Comparison of ENCODE assay signal across 30 cellular contexts in genomic region chr11:1618231-1618630, GRCh38. TPM values are rescaled to one million over a fixed set of nuclear protein-coding genes. Genes with fewer than 3 reads are reported as not detected.
"Had no signal": no experiment of that assay in that cellular context is flagged by ENCODE, and none has a peak within 500 bp of the region (broad histone marks: within the 10 kb centered on the region; RNA-seq: fewer than 3 reads in every experiment).

No MANE protein-coding gene starts in this region.

- H3K27me3 ChIP-seq: pancreas, right lobe of liver, testis had no signal

- DNase-seq: cortex of kidney; effector memory CD4-positive, alpha-beta T cell; heart left ventricle; hippocampal formation; kidney glomerular epithelial cell; mesendoderm; naive thymus-derived CD4-positive, alpha-beta T cell; nucleus accumbens; pancreas; right lobe of liver; stimulated activated CD4-positive, alpha-beta T cell treated with anti-CD3 and anti-CD28 coated beads, Interleukin-2, amount 100 ng/mL, for 24 hours; stimulated activated CD4-positive, alpha-beta T cell treated with anti-CD3 and anti-CD28 coated beads, Interleukin-4, amount 100 ng/mL, for 4 hours; stimulated activated naive B cell treated with anti-CD40 and anti-IgM and Interleukin-4, amounts not matched to agents 10 μg/mL and 1 μg/mL and 100 μg/mL, for 72 hours; stimulated activated naive CD8-positive, alpha-beta T cell treated with anti-CD3 and anti-CD28 coated beads, Interleukin-15, amount 100 ng/mL, for 72 hours; testis; transverse colon had no signal

- H3K4me3 ChIP-seq: heart left ventricle, pancreas, prostate gland, right lobe of liver, spleen, testis, transverse colon had no signal

- H3K9me3 Mint-ChIP-seq: central memory CD8-positive, alpha-beta T cell; stimulated activated naive B cell treated with anti-CD40 and anti-IgM and Interleukin-4, amounts not matched to agents 10 μg/mL and 1 μg/mL and 100 μg/mL, for 72 hours; stimulated activated naive CD8-positive, alpha-beta T cell treated with anti-CD3 and anti-CD28 coated beads, Interleukin-15, amount 100 ng/mL, for 72 hours had no signal

- H3K4me1 ChIP-seq: heart left ventricle, pancreas, prostate gland, right lobe of liver, spleen, testis, transverse colon had no signal

- H3K9me3 ChIP-seq: heart left ventricle, pancreas, prostate gland, right lobe of liver, spleen, testis, transverse colon had no signal

- FAIRE-seq: endometrium, frontal cortex, pancreas had no signal

- H3K4me3 Mint-ChIP-seq: central memory CD8-positive, alpha-beta T cell; naive thymus-derived CD4-positive, alpha-beta T cell; neural crest cell; stimulated activated naive B cell treated with anti-CD40 and anti-IgM and Interleukin-4, amounts not matched to agents 10 μg/mL and 1 μg/mL and 100 μg/mL, for 72 hours; stimulated activated naive CD8-positive, alpha-beta T cell treated with anti-CD3 and anti-CD28 coated beads, Interleukin-15, amount 100 ng/mL, for 72 hours had no signal

- H3K27ac ChIP-seq: heart left ventricle, pancreas, prostate gland, right lobe of liver, spleen, testis, transverse colon had no signal

- H3K36me3 ChIP-seq: heart left ventricle, pancreas, prostate gland, right lobe of liver, spleen, transverse colon had no signal

- ATAC-seq: esophagus mucosa; heart left ventricle; naive thymus-derived CD4-positive, alpha-beta T cell; pancreas; right lobe of liver; stimulated activated naive B cell treated with anti-CD40 and anti-IgM and Interleukin-4, amounts not matched to agents 10 μg/mL and 1 μg/mL and 100 μg/mL, for 72 hours; stimulated activated naive CD8-positive, alpha-beta T cell treated with anti-CD3 and anti-CD28 coated beads, Interleukin-15, amount 100 ng/mL, for 72 hours had no signal

- H3K27ac Mint-ChIP-seq: naive thymus-derived CD4-positive, alpha-beta T cell; stimulated activated naive B cell treated with anti-CD40 and anti-IgM and Interleukin-4, amounts not matched to agents 10 μg/mL and 1 μg/mL and 100 μg/mL, for 72 hours; stimulated activated naive CD8-positive, alpha-beta T cell treated with anti-CD3 and anti-CD28 coated beads, Interleukin-15, amount 100 ng/mL, for 72 hours had no signal

- H3K36me3 Mint-ChIP-seq: naive thymus-derived CD4-positive, alpha-beta T cell; stimulated activated naive B cell treated with anti-CD40 and anti-IgM and Interleukin-4, amounts not matched to agents 10 μg/mL and 1 μg/mL and 100 μg/mL, for 72 hours had no signal

- H3K4me1 Mint-ChIP-seq: stimulated activated naive B cell treated with anti-CD40 and anti-IgM and Interleukin-4, amounts not matched to agents 10 μg/mL and 1 μg/mL and 100 μg/mL, for 72 hours had no signal

RNA-seq across cellular contexts. Expression of gene KRTAP5-4, which starts 3.7 kb away (rescaled TPM):
- total RNA-seq: esophagus mucosa; frontal cortex; glomerular endothelial cell; heart left ventricle; liver; lung microvascular endothelial cell; naive thymus-derived CD4-positive, alpha-beta T cell; neural crest cell; pancreas; prostate gland; renal cortical epithelial cell; right lobe of liver; skeletal muscle tissue; spleen; subcutaneous adipose tissue; testis; transverse colon; ureter had no signal
- polyA plus RNA-seq: heart left ventricle; liver; naive thymus-derived CD4-positive, alpha-beta T cell; pancreas; spleen had no signal

RNA-seq across cellular contexts. Expression of gene KRTAP5-3, which starts 10.0 kb away (rescaled TPM):
- total RNA-seq: esophagus mucosa; frontal cortex; glomerular endothelial cell; heart left ventricle; liver; lung microvascular endothelial cell; naive thymus-derived CD4-positive, alpha-beta T cell; neural crest cell; pancreas; prostate gland; renal cortical epithelial cell; right lobe of liver; skeletal muscle tissue; spleen; subcutaneous adipose tissue; testis; transverse colon; ureter had no signal
- polyA plus RNA-seq: heart left ventricle; liver; naive thymus-derived CD4-positive, alpha-beta T cell; pancreas; spleen had no signal

RNA-seq across cellular contexts. Expression of gene KRTAP5-5, which starts 11.3 kb away (rescaled TPM):
- total RNA-seq: esophagus mucosa; frontal cortex; glomerular endothelial cell; heart left ventricle; liver; lung microvascular endothelial cell; naive thymus-derived CD4-positive, alpha-beta T cell; neural crest cell; pancreas; prostate gland; renal cortical epithelial cell; right lobe of liver; skeletal muscle tissue; spleen; subcutaneous adipose tissue; testis; transverse colon; ureter had no signal
- polyA plus RNA-seq: heart left ventricle; liver; naive thymus-derived CD4-positive, alpha-beta T cell; spleen had no signal

RNA-seq across cellular contexts. Expression of gene KRTAP5-2, which starts 20.1 kb away (rescaled TPM):
- total RNA-seq: esophagus mucosa; frontal cortex; glomerular endothelial cell; heart left ventricle; liver; lung microvascular endothelial cell; naive thymus-derived CD4-positive, alpha-beta T cell; neural crest cell; pancreas; prostate gland; renal cortical epithelial cell; right lobe of liver; skeletal muscle tissue; spleen; subcutaneous adipose tissue; testis; transverse colon; ureter had no signal
- polyA plus RNA-seq: heart left ventricle; naive thymus-derived CD4-positive, alpha-beta T cell; spleen had no signal

RNA-seq across cellular contexts. Expression of gene KRTAP5-1, which starts 33.1 kb away (rescaled TPM):
- total RNA-seq: esophagus mucosa; frontal cortex; glomerular endothelial cell; heart left ventricle; liver; lung microvascular endothelial cell; naive thymus-derived CD4-positive, alpha-beta T cell; neural crest cell; pancreas; prostate gland; renal cortical epithelial cell; right lobe of liver; skeletal muscle tissue; spleen; subcutaneous adipose tissue; testis; transverse colon; ureter had no signal
- polyA plus RNA-seq: heart left ventricle; liver; naive thymus-derived CD4-positive, alpha-beta T cell; spleen had no signal
